In the genomic region with DNA sequence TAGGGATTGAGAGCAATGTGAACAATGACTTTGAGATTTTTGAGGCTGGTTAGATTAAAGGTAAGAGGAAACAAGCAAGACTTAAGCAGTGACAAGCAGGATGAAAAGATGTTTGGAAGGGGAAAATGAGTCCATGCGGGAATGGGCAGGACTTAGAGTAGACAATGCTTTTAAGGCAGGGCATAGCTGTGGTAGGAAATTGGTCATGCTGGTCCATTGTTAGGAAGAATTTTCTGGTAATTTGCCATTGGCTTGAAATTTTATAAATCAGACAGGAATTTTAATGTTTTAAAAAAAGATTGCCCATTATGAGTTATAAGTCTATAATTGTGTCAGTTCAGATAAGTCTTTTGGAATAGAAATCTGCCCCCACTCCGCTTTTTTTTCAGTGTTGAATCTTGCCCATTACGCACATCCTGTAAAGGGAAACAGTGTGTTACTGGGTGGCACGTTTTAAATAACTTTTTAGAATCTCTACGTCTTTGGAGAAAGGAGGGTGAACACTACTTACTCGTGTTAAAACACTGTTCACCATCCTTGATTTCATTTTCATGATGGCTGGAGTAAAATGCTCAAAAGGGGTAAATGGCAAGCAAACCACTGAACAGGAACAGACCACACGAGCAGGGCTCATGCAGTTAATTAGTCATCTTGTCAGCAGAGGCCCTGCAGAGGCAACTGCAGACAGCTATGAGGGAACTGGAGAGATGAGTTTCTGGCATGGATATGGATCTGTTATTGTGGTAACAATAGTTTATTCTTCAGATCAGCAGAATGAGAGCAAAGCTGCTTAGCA, we compare ENCODE assay signal across 8 cellular contexts. TPM values are rescaled to one million over a fixed set of nuclear protein-coding genes. Genes with fewer than 3 reads are reported as not detected.
DNase-seq lines count a peak whose midpoint lies in the region; ATAC-seq lines count a peak whose summit lies in the region.

No MANE protein-coding gene starts in this region.

- peak overlapping the region; percentile 29 for H3K27ac ChIP-seq in adipose tissue (ENCODE audit: low read depth, low read length)

- 35 to 65% (median 44%) methylated on average over 7 of the region's 7 CpGs for WGBS in adipose tissue, 3 donors

- H3K4me3 ChIP-seq in Jurkat, Clone E6-1 (ENCODE audit: low read length) = no peak overlapping the region

- H3K4me3 Mint-ChIP-seq in immature natural killer cell = no peak overlapping the region
- no peak overlapping the region for H3K4me3 Mint-ChIP-seq in stimulated activated naive CD8-positive, alpha-beta T cell treated with anti-CD3 and anti-CD28 coated beads, Interleukin-15, amount 100 ng/mL, for 72 hours

- H3K27me3 Mint-ChIP-seq in immature natural killer cell (ENCODE audit: low read depth in 3 of 3) = peaks cover 0 to 2% (median 0%) of the 10 kb centered on the region in 3 donors
- H3K27me3 Mint-ChIP-seq in stimulated activated naive CD8-positive, alpha-beta T cell treated with anti-CD3 and anti-CD28 coated beads, Interleukin-15, amount 100 ng/mL, for 72 hours = no peaks in the 10 kb centered on the region

- H3K9me3 Mint-ChIP-seq in immature natural killer cell = no peaks in the 10 kb centered on the region
- no peaks in the 10 kb centered on the region for H3K9me3 Mint-ChIP-seq in stimulated activated naive CD8-positive, alpha-beta T cell treated with anti-CD3 and anti-CD28 coated beads, Interleukin-15, amount 100 ng/mL, for 72 hours

- DNase-seq in Jurkat, Clone E6-1 (ENCODE audit: low read depth, low spot score) = peak; percentile 14
- peak; percentile 25 to 37 (median 33) for DNase-seq in immature natural killer cell
- DNase-seq in stimulated activated naive CD8-positive, alpha-beta T cell treated with anti-CD3 and anti-CD28 coated beads, Interleukin-15, amount 100 ng/mL, for 72 hours = no peak
- no peak for DNase-seq in GOT3 (lab: John Stamatoyannopoulos, UW)
- DNase-seq in NK-92 (lab: John Stamatoyannopoulos, UW; ENCODE audit: unreplicated experiment) = no peak

- no peaks in the 10 kb centered on the region for H3K4me1 Mint-ChIP-seq in immature natural killer cell
- no peaks in the 10 kb centered on the region for H3K4me1 Mint-ChIP-seq in stimulated activated naive CD8-positive, alpha-beta T cell treated with anti-CD3 and anti-CD28 coated beads, Interleukin-15, amount 100 ng/mL, for 72 hours

- H3K36me3 Mint-ChIP-seq in immature natural killer cell = no peaks in the 10 kb centered on the region

- H3K27ac Mint-ChIP-seq in immature natural killer cell = no peak overlapping the region
- H3K27ac Mint-ChIP-seq in stimulated activated naive CD8-positive, alpha-beta T cell treated with anti-CD3 and anti-CD28 coated beads, Interleukin-15, amount 100 ng/mL, for 72 hours = no peak overlapping the region

- ATAC-seq in GM18498 (IDR thresholded peaks at IDR 0.05; ENCODE audit: unreplicated experiment) = peak; percentile 79
- ATAC-seq in GM21737 (IDR thresholded peaks at IDR 0.05; ENCODE audit: unreplicated experiment) = peak; percentile 77
- ATAC-seq in stimulated activated naive CD8-positive, alpha-beta T cell treated with anti-CD3 and anti-CD28 coated beads, Interleukin-15, amount 100 ng/mL, for 72 hours = peak; percentile 86

RNA-seq across cellular contexts. Expression of gene SWAP70, which starts 25.0 kb away (rescaled TPM):
- 0.90 TPM for polyA plus RNA-seq in Jurkat, Clone E6-1 (2012; ENCODE audit: insufficient read depth, insufficient read length)
- polyA plus RNA-seq in adipose tissue (10 to 100 TPM in 2 of 3 donors, 1 to 10 TPM in 1; 6.0 to 32.6 (median 27.6) TPM), immature natural killer cell (10 to 100 TPM in 1 of 3 donors, 1 to 10 TPM in 2; 2.4 to 12.3 (median 9.8) TPM)

Comparison
In these comparisons a context has a peak if more than half of its experiments do, and no peak if none do; other contexts are left out.
1. DNase-seq: peak in Jurkat, Clone E6-1 (single experiment) and immature natural killer cell (3 of 3); none in stimulated activated naive CD8-positive, alpha-beta T cell treated with anti-CD3 and anti-CD28 coated beads, Interleukin-15, amount 100 ng/mL, for 72 hours (0 of 2), GOT3 (single experiment) and NK-92 (single experiment).
2. Peak in every context shown above with its lines, with median percentiles within 50 percentile points of each other: ATAC-seq.